In genomic region chr1:113759341-113760101, GRCh38 we compare ENCODE assay signal across 8 cellular contexts. TPM values are rescaled to one million over a fixed set of nuclear protein-coding genes. Genes with fewer than 3 reads are reported as not detected.
DNase-seq lines count a peak whose midpoint lies in the region; ATAC-seq and TF ChIP-seq lines count a peak whose summit lies in the region.

Gene PHTF1, minus strand, starts transcription at chr1:113759486. Its CDS starts 783 bp downstream, at chr1:113758703.

- peak within 1 kb of the TSS; percentile 85 for H3K4me3 ChIP-seq in OCI-LY1 (ENCODE audit: low read depth, low read length, poor library complexity, severe bottlenecking)
- H3K4me3 ChIP-seq in epithelial cell of proximal tubule (ENCODE audit: low read depth, low read length), result peak within 1 kb of the TSS; percentile 86
- H3K4me3 ChIP-seq in mucosa of descending colon, result peak within 1 kb of the TSS; percentile 70

- peaks cover 22% of the 10 kb centered on the region for H3K36me3 ChIP-seq in OCI-LY1 (ENCODE audit: insufficient read depth, low read length)
- H3K36me3 ChIP-seq in mucosa of descending colon (ENCODE audit: low read depth), result no peaks in the 10 kb centered on the region

- peak within 1 kb of the TSS; percentile 90 for H3K9ac ChIP-seq in OCI-LY1 (ENCODE audit: low read length)

- H3K36me3 Mint-ChIP-seq in Calu3 (ENCODE audit: insufficient read depth, unreplicated experiment), result peaks cover 25% of the 10 kb centered on the region

- peak within 1 kb of the TSS; percentile 95 for H3K27ac ChIP-seq in OCI-LY1 (ENCODE audit: low read depth, low read length, poor library complexity, severe bottlenecking)

- H4K20me1 ChIP-seq in OCI-LY1 (ENCODE audit: insufficient read depth, low read length), result no peaks in the 10 kb centered on the region

- H3K79me2 ChIP-seq in OCI-LY1 (ENCODE audit: insufficient read depth, low read length), result peaks cover 17% of the 10 kb centered on the region

- peaks cover 30% of the 10 kb centered on the region for H3K4me1 ChIP-seq in OCI-LY1 (ENCODE audit: insufficient read depth, low read length, severe bottlenecking)
- H3K4me1 ChIP-seq in mucosa of descending colon (ENCODE audit: low read depth), result no peaks in the 10 kb centered on the region

- DNase-seq in Calu3, result peak; percentile 72
- DNase-seq in HT1080 (ENCODE audit: low read depth), result peak; percentile 86
- peak; percentile 20 for DNase-seq in activated T-cell treated with anti-CD3 and anti-CD28 coated beads for 4 hours
- DNase-seq in epithelial cell of proximal tubule (ENCODE audit: low read depth), result no peak
- DNase-seq in mucosa of descending colon, result peak; percentile 73 to 87 (median 83)
- peak; percentile 35 to 40 for DNase-seq in stimulated activated CD8-positive, alpha-beta memory T cell treated with anti-CD3 and anti-CD28 coated beads, Interleukin-7, amount 100 ng/mL, for 1 hour (ENCODE audit: low read depth in 2 of 2)

- CTCF ChIA-PET in Calu3 (lab: Charles Lee), result interaction anchor here (0.7 to 1.2 kb wide), 3 partner anchors 53 to 212 kb away, joined by 3 to 9 read pairs (median 4); partner anchors contain the start of gene RSBN1

- H3K9me2 ChIP-seq in OCI-LY1 (ENCODE audit: low read depth, low read length), result no peaks in the 10 kb centered on the region

- peak within 1 kb of the TSS; percentile 71 for H3K4me3 Mint-ChIP-seq in Calu3 (ENCODE audit: low read depth, unreplicated experiment)

- H2AFZ ChIP-seq in OCI-LY1 (ENCODE audit: low read length), result peak within 1 kb of the TSS; percentile 96; the same call in 1 of the 2 replicates

- H3F3A ChIP-seq in OCI-LY1 (ENCODE audit: insufficient read depth, low read length), result peaks cover 14% of the 10 kb centered on the region; the same call in 1 of the 2 replicates

- intact Hi-C loops in Calu3 (cut with micrococcal nuclease; ENCODE audit: unreplicated experiment), result no loop called here
- intact Hi-C loops in mucosa of descending colon (cut with DNase I, micrococcal nuclease), result loop anchor here in 1 of 2 donors (10.0 kb wide), 1 partner anchor 55 kb away; the partner anchor contains the start of gene RSBN1

- no peaks in the 10 kb centered on the region for H3K27me3 ChIP-seq in OCI-LY1 (ENCODE audit: insufficient read depth, low read length)

- ATAC-seq in GM21367 (IDR thresholded peaks at IDR 0.05; ENCODE audit: unreplicated experiment) (peak; percentile 79), mucosa of descending colon (peak; percentile 91)

- peak within 1 kb of the TSS; percentile 97 for H3K4me2 ChIP-seq in OCI-LY1 (ENCODE audit: low read length)

- no peaks in the 10 kb centered on the region for H3K4me1 Mint-ChIP-seq in Calu3 (ENCODE audit: low read depth, unreplicated experiment)

- no peak for TF ChIP-seq CTCF in Calu3 (IDR thresholded peaks at IDR 0.05; ENCODE audit: unreplicated experiment)
- TF ChIP-seq CTCF in OCI-LY1 (IDR thresholded peaks at IDR 0.05; ENCODE audit: low read length), result no peak
- no peak for TF ChIP-seq CTCF in epithelial cell of proximal tubule (conservative IDR thresholded peaks at IDR 0.05; ENCODE audit: low read depth, low read length)
- TF ChIP-seq CTCF in mucosa of descending colon (IDR thresholded peaks at IDR 0.05), result no peak

- no peaks in the 10 kb centered on the region for H3K9me3 Mint-ChIP-seq in Calu3 (ENCODE audit: low read depth, unreplicated experiment)

- H3K27me3 Mint-ChIP-seq in Calu3 (ENCODE audit: unreplicated experiment), result no peaks in the 10 kb centered on the region

- peak within 1 kb of the TSS; percentile 35 for H3K27ac Mint-ChIP-seq in Calu3 (ENCODE audit: unreplicated experiment)

- TSS peak; percentile 63 for BruUV-seq in Calu3 (replicated peaks; lab: Mats Ljungman, UMichigan)

- H3K9me3 ChIP-seq in OCI-LY1 (ENCODE audit: low read length) (no peaks in the 10 kb centered on the region), mucosa of descending colon (no peaks in the 10 kb centered on the region)

RNA-seq across cellular contexts. Expression of gene PHTF1, which starts in this region (rescaled TPM):
- total RNA-seq in Calu3 (2022) (12.1 and 14.9 TPM in 2 replicates), epithelial cell of proximal tubule (18.9 and 32.9 TPM in 2 replicates), mucosa of descending colon (10 to 100 TPM in 2 of 3 donors, 1 to 10 TPM in 1; 8.7 to 14.6 (median 10.8) TPM)
- total RNA-seq in HT1080 (2014; rRNA removed; shearing (Covaris generic)), result 28.2 and 34.5 TPM in 2 replicates
- 22.3 and 28.9 TPM in 2 replicates for polyA plus RNA-seq in HT1080 (2015; cell fraction: cytosol; rRNA removed)
- polyA plus RNA-seq in HT1080 (2015; cell fraction: nucleus; rRNA removed), result 25.1 and 27.6 TPM in 2 replicates
